16 cellular contexts compared by ENCODE assay signal in the genomic region with DNA sequence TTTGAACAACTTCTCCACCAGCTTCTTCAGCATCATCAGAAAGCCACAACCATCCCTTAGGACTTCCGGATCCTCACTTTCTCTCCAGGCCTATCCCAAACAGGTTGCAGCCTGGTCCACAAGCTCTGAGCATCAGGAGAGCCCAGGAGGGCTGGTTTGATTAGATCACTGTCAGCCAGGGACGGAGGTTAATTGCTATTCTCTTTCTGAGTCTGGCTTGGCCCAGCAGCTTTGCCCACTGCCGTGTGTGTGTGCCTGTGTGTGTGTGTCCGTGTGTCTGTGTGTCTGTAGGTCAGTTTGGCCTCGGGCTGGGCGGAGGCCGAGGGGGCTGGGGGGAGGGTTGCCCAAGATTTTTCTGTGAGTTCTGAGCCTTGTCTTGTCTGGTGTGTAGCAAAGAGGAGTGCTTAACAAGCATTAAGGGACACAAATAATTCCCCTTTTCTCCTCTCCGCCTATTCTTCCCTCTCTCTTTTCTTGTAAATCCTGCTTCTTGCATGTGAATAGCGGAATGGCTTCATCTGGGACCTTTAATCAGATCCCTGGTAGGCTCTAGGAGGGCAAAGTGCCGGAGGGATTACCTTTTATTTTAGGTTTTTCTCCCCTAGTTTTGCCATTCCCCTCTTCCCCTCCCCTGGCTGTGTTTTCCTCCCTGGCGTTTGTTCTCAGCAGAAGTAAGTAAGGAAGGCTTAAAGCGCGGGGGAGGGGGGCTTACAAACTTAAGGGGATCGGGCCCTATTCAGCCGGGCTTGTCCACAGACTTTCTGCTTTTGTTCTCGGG.
"Had no signal": no experiment of that assay in that cellular context is flagged by ENCODE, and none has a peak within 500 bp of the region (broad histone marks: within the 10 kb centered on the region; RNA-seq: fewer than 3 reads in every experiment).

No MANE protein-coding gene starts in this region.

- H3K4me1 ChIP-seq: lower lobe of right lung, right atrium auricular region, thyroid gland had no signal

- H3K9me3 ChIP-seq: lower lobe of right lung, thyroid gland had no signal

- H3K4me3 ChIP-seq: lower lobe of right lung, right atrium auricular region, skin epidermis, thyroid gland had no signal

- H3K4me3 Mint-ChIP-seq: activated T-cell treated with anti-CD3 and anti-CD28 coated beads, Interleukin-2, amount 50 U/mL, for 24 hours had no signal

- H3K27ac ChIP-seq: brain microvascular endothelial cell, lower lobe of right lung, right atrium auricular region, skin epidermis, thyroid gland had no signal

- H3K27ac Mint-ChIP-seq: activated naive CD4-positive, alpha-beta T cell treated with anti-CD3 and anti-CD28 coated beads, Interleukin-2, amount 50 U/mL, for 72 hours; activated T-cell treated with anti-CD3 and anti-CD28 coated beads, Interleukin-2, amount 50 U/mL, for 24 hours; naive B cell had no signal

- H3K27me3 ChIP-seq: right atrium auricular region, thyroid gland had no signal

- H3K36me3 ChIP-seq: brain microvascular endothelial cell, lower lobe of right lung, right atrium auricular region, thyroid gland had no signal

- H3K4me1 Mint-ChIP-seq: naive B cell had no signal

- DNase-seq: activated CD4-positive, alpha-beta T cell treated with anti-CD3 and anti-CD28 coated beads, Interleukin-2, amount 50 U/mL, for 4 hours; activated effector memory CD4-positive, alpha-beta T cell treated with anti-CD3 and anti-CD28 coated beads, Interleukin-2, amount 50 U/mL, for 16 hours; activated T-cell treated with anti-CD3 and anti-CD28 coated beads, Interleukin-2, amount 50 U/mL, for 24 hours; amniotic stem cell; brain microvascular endothelial cell; cerebellar nuclear complex; dermis blood vessel endothelial cell; lower lobe of right lung; naive B cell; nucleus accumbens; thyroid gland had no signal

- ATAC-seq: activated CD4-positive, CD25-positive, alpha-beta regulatory T cell treated with anti-CD3 and anti-CD28 coated beads, Interleukin-2, amount 50 U/mL, for 24 hours; activated naive CD4-positive, alpha-beta T cell treated with anti-CD3 and anti-CD28 coated beads, Interleukin-2, amount 50 U/mL, for 72 hours; esophagus mucosa; lower lobe of right lung had no signal
